In genomic region chr20:5173763-5174162, GRCh38 we compare ENCODE assay signal across 24 cellular contexts. TPM values are rescaled to one million over a fixed set of nuclear protein-coding genes. Genes with fewer than 3 reads are reported as not detected.
DNase-seq lines count a peak whose midpoint lies in the region; ATAC-seq, FAIRE-seq and TF ChIP-seq lines count a peak whose summit lies in the region.
"Had no signal": no experiment of that assay in that cellular context is flagged by ENCODE, and none has a peak within 500 bp of the region (broad histone marks: within the 10 kb centered on the region; RNA-seq: fewer than 3 reads in every experiment).

No MANE protein-coding gene starts in this region.

- no peak overlapping the region for H3K23ac ChIP-seq in H1 (ENCODE audit: insufficient read length)

- H4K91ac ChIP-seq in H1 (replicated peaks; ENCODE audit: insufficient read length, low read length): peak overlapping the region; percentile 62

- H3K9me3 ChIP-seq in T-helper 17 cell (ENCODE audit: control insufficient read depth, low read length, poor library complexity, severe bottlenecking) (no peaks in the 10 kb centered on the region), H1 (ENCODE audit: insufficient read depth in 2 of 2, low read depth in 1 of 2, low read length in 1 of 2) (no peaks in the 10 kb centered on the region), stomach (no peaks in the 10 kb centered on the region)
- H3K9me3 ChIP-seq: adrenal gland, gastroesophageal sphincter, tibial nerve had no signal

- H3K4me3 Mint-ChIP-seq in activated CD4-positive, alpha-beta T cell treated with anti-CD3 and anti-CD28 coated beads, Interleukin-2, amount 10 ng/mL, durations not matched to agents 7 days and 5 days: no peak overlapping the region
- H3K4me3 Mint-ChIP-seq in T-helper 17 cell: no peak overlapping the region
- H3K4me3 Mint-ChIP-seq in stimulated activated effector memory CD8-positive, alpha-beta T cell treated with anti-CD3 and anti-CD28 coated beads, Interleukin-12 subunit alpha, Interleukin-12 subunit beta, amount 100 ng/mL, for 72 hours: no peak overlapping the region
- H3K4me3 Mint-ChIP-seq: activated B cell treated with CpG ODN at 0.5 μM for 24 hours; activated T-helper 1 cell treated with anti-CD3 and anti-CD28 coated beads, Interleukin-12 subunit alpha, Interleukin-12 subunit beta, Interleukin-2, Interleukin-4 antibody, amounts not matched to agents 30 ng/mL and 10 ng/mL and 1 ng/mL, durations not matched to agents 14 hours and 24 hours and 36 hours had no signal

- intact Hi-C loops in stomach (cut with DNase I; ENCODE audit: low total_unique reads): no loop called here

- no peak overlapping the region for H3K9ac ChIP-seq in H1 (replicated peaks in 1 of 4; ENCODE audit: extremely low read depth in 1 of 4, low read depth in 3 of 4, low read length in 3 of 4)

- peaks cover 0 to 18% (median 2%) of the 10 kb centered on the region in 4 experiments; a peak in 3 of 8 replicates for H3K36me3 ChIP-seq in H1 (ENCODE audit: control insufficient read depth in 2 of 4, insufficient read depth in 4 of 4, low read length in 3 of 4)
- H3K36me3 ChIP-seq in stomach: peaks cover 23 to 55% (median 51%) of the 10 kb centered on the region in 4 donors

- H3K27ac ChIP-seq in H1 (ENCODE audit: low read depth, low read length) (no peak overlapping the region), stomach (no peak overlapping the region)

- no peak overlapping the region for H2BK12ac ChIP-seq in H1 (ENCODE audit: low read depth, low read length)

- H3K9me3 Mint-ChIP-seq in activated CD4-positive, alpha-beta T cell treated with anti-CD3 and anti-CD28 coated beads, Interleukin-2, amount 10 ng/mL, durations not matched to agents 7 days and 5 days: no peaks in the 10 kb centered on the region
- no peaks in the 10 kb centered on the region for H3K9me3 Mint-ChIP-seq in stimulated activated effector memory CD8-positive, alpha-beta T cell treated with anti-CD3 and anti-CD28 coated beads, Interleukin-12 subunit alpha, Interleukin-12 subunit beta, amount 100 ng/mL, for 72 hours
- H3K9me3 Mint-ChIP-seq: activated B cell treated with CpG ODN at 0.5 μM for 24 hours; activated T-helper 1 cell treated with anti-CD3 and anti-CD28 coated beads, Interleukin-12 subunit alpha, Interleukin-12 subunit beta, Interleukin-2, Interleukin-4 antibody, amounts not matched to agents 30 ng/mL and 10 ng/mL and 1 ng/mL, durations not matched to agents 14 hours and 24 hours and 36 hours had no signal

- no peak for DNase-seq in activated CD4-positive, alpha-beta T cell treated with anti-CD3 and anti-CD28 coated beads, Interleukin-2, amount 10 ng/mL, durations not matched to agents 7 days and 5 days
- no peak for DNase-seq in activated CD4-positive, alpha-beta T cell treated with anti-CD3 and anti-CD28 coated beads for 48 hours
- DNase-seq in T-helper 17 cell (no peak), H1 (ENCODE audit: low read depth in 1 of 2, low spot score in 2 of 2) (no peak), HT-29 (ENCODE audit: low spot score) (no peak), stomach (no peak)
- no peak for DNase-seq in stimulated activated effector memory CD8-positive, alpha-beta T cell treated with anti-CD3 and anti-CD28 coated beads, Interleukin-12 subunit alpha, Interleukin-12 subunit beta, amount 100 ng/mL, for 72 hours (ENCODE audit: low spot score in 2 of 2)
- DNase-seq: 8988T, activated B cell treated with CpG ODN at 0.5 μM for 24 hours, adrenal gland, Karpas-422, midbrain, NCI-H1417 treated with DMSO at 0.1 percent for 48 hours, NCI-H526, nucleus accumbens, retina, SHP77 had no signal

- no peak for FAIRE-seq in H1 (lab: Jason Lieb, UNC)
- FAIRE-seq: D721Med, HTR-8/SVneo had no signal

- 0 out of 2 replicates have a peak, but pooled peaks cover 1% of the 10 kb centered on the region for H3K23me2 ChIP-seq in H1 (ENCODE audit: low read depth, low read length)

- H2BK15ac ChIP-seq in H1 (ENCODE audit: low read length): 0 out of 2 replicates have a peak overlapping the region, but pooled peaks have one; percentile 13

- H3K79me2 ChIP-seq in H1 (ENCODE audit: control insufficient read depth in 1 of 2, insufficient read depth in 2 of 2, low read length in 2 of 2): peaks cover 0 to 16% of the 10 kb centered on the region in 2 experiments; a peak in 2 of 4 replicates

- no peak overlapping the region for H4K5ac ChIP-seq in H1 (ENCODE audit: insufficient read length, low read depth, low read length)

- H3K4me1 ChIP-seq in H1 (replicated peaks in 1 of 4; ENCODE audit: control insufficient read depth in 3 of 4, insufficient read depth in 4 of 4, low read length in 3 of 4) (peaks cover 10 to 38% (median 25%) of the 10 kb centered on the region in 4 experiments), stomach (peaks cover 8 to 52% (median 33%) of the 10 kb centered on the region in 4 donors)

- TF ChIP-seq RAD21 in H1 (IDR thresholded peaks at IDR 0.05 in 1 of 2, conservative IDR thresholded peaks at IDR 0.05 in 1 of 2; ENCODE audit: low read depth in 2 of 2, low read length in 2 of 2): no peak

- no peak overlapping the region for H3K56ac ChIP-seq in H1 (replicated peaks; ENCODE audit: insufficient read length, low read depth, low read length)

- ATAC-seq in T-helper 17 cell: no peak
- no peak for ATAC-seq in stimulated activated effector memory CD8-positive, alpha-beta T cell treated with anti-CD3 and anti-CD28 coated beads, Interleukin-12 subunit alpha, Interleukin-12 subunit beta, amount 100 ng/mL, for 72 hours
- no peak for ATAC-seq in HG02970 (IDR thresholded peaks at IDR 0.05; ENCODE audit: low FRiP score, unreplicated experiment)
- ATAC-seq: esophagus mucosa, gastroesophageal sphincter had no signal

- no peak overlapping the region for H2AFZ ChIP-seq in H1 (ENCODE audit: low read length)

- no peak overlapping the region for H3K18ac ChIP-seq in H1 (ENCODE audit: extremely low read depth, low read length)

- no peak overlapping the region for H4K8ac ChIP-seq in H1 (ENCODE audit: extremely low read depth, insufficient read depth, low read length)

- TF ChIP-seq EP300 in H1 (IDR thresholded peaks at IDR 0.05; ENCODE audit: borderline replicate concordance in 1 of 2, low read depth in 2 of 2, low read length in 2 of 2): no peak
- no peak for TF ChIP-seq EP300 in stomach (IDR thresholded peaks at IDR 0.05)

- H3K36me3 Mint-ChIP-seq in activated CD4-positive, alpha-beta T cell treated with anti-CD3 and anti-CD28 coated beads, Interleukin-2, amount 10 ng/mL, durations not matched to agents 7 days and 5 days (ENCODE audit: low read depth): peaks cover 20% of the 10 kb centered on the region
- H3K36me3 Mint-ChIP-seq in T-helper 17 cell (ENCODE audit: low read depth): peaks cover 9% of the 10 kb centered on the region
- H3K36me3 Mint-ChIP-seq in stimulated activated effector memory CD8-positive, alpha-beta T cell treated with anti-CD3 and anti-CD28 coated beads, Interleukin-12 subunit alpha, Interleukin-12 subunit beta, amount 100 ng/mL, for 72 hours: peaks cover 61% of the 10 kb centered on the region

- TF ChIP-seq POLR2A in H1 (IDR thresholded peaks at IDR 0.05; ENCODE audit: control extremely low read depth in 1 of 2, low read depth in 2 of 2, low read length in 2 of 2): no peak
- no peak for TF ChIP-seq POLR2A in stomach (IDR thresholded peaks at IDR 0.05)

- H2BK5ac ChIP-seq in H1 (ENCODE audit: low read depth, low read length): no peak overlapping the region

- no peaks in the 10 kb centered on the region for H3K27me3 Mint-ChIP-seq in activated CD4-positive, alpha-beta T cell treated with anti-CD3 and anti-CD28 coated beads, Interleukin-2, amount 10 ng/mL, durations not matched to agents 7 days and 5 days
- no peaks in the 10 kb centered on the region for H3K27me3 Mint-ChIP-seq in T-helper 17 cell
- H3K27me3 Mint-ChIP-seq: activated B cell treated with CpG ODN at 0.5 μM for 24 hours had no signal

- no peak overlapping the region for H3K4me2 ChIP-seq in H1 (ENCODE audit: insufficient read depth in 1 of 2, low read depth in 2 of 2, low read length in 2 of 2)

- WGBS in H1 (ENCODE audit: extremely low coverage in 1 of 2, insufficient coverage in 1 of 2, insufficient read length in 1 of 2, insufficient replicate concordance in 2 of 2, low coverage in 1 of 2, low lambda C conversion rate in 2 of 2, missing lambda C conversion rate in 1 of 2), 2 experiments: 90% methylated on average over 3 of the region's 3 CpGs; no CpG with 5 or more reads in 1 of the 2 experiments
- 56 to 76% (median 72%) methylated on average over 3 of the region's 3 CpGs for WGBS in stomach, 5 donors

- peak overlapping the region; percentile 38 for H3K27ac Mint-ChIP-seq in activated CD4-positive, alpha-beta T cell treated with anti-CD3 and anti-CD28 coated beads, Interleukin-2, amount 10 ng/mL, durations not matched to agents 7 days and 5 days
- peak overlapping the region; percentile 34 for H3K27ac Mint-ChIP-seq in T-helper 17 cell
- peak overlapping the region; percentile 57 for H3K27ac Mint-ChIP-seq in stimulated activated effector memory CD8-positive, alpha-beta T cell treated with anti-CD3 and anti-CD28 coated beads, Interleukin-12 subunit alpha, Interleukin-12 subunit beta, amount 100 ng/mL, for 72 hours
- H3K27ac Mint-ChIP-seq: activated B cell treated with CpG ODN at 0.5 μM for 24 hours; activated T-helper 1 cell treated with anti-CD3 and anti-CD28 coated beads, Interleukin-12 subunit alpha, Interleukin-12 subunit beta, Interleukin-2, Interleukin-4 antibody, amounts not matched to agents 30 ng/mL and 10 ng/mL and 1 ng/mL, durations not matched to agents 14 hours and 24 hours and 36 hours had no signal

- H3K27me3 ChIP-seq in H1 (replicated peaks in 1 of 4; ENCODE audit: control insufficient read depth in 3 of 4, extremely low read depth in 1 of 4, insufficient read depth in 3 of 4, low read length in 3 of 4): no peaks in the 10 kb centered on the region
- no peaks in the 10 kb centered on the region for H3K27me3 ChIP-seq in stomach
- H3K27me3 ChIP-seq: adrenal gland, gastroesophageal sphincter, tibial nerve had no signal

- H2AK5ac ChIP-seq in H1 (ENCODE audit: low read depth, low read length): peak overlapping the region; percentile 29; the same call in 1 of the 2 replicates

- peaks cover 0 to 7% of the 10 kb centered on the region in 2 experiments for H4K20me1 ChIP-seq in H1 (replicated peaks in 1 of 2; ENCODE audit: control insufficient read depth in 1 of 2, insufficient read depth in 2 of 2, low read length in 2 of 2)

- no peak overlapping the region for H3K4ac ChIP-seq in H1 (replicated peaks; ENCODE audit: insufficient read length, low read depth, low read length)

- H3K4me3 ChIP-seq in H1 (ENCODE audit: extremely low read depth in 1 of 4, insufficient read depth in 2 of 4, low read depth in 3 of 4, low read length in 4 of 4): no peak overlapping the region
- no peak overlapping the region for H3K4me3 ChIP-seq in stomach
- H3K4me3 ChIP-seq: adrenal gland, gastroesophageal sphincter, tibial nerve had no signal

- CTCF ChIA-PET in activated CD4-positive, alpha-beta T cell treated with anti-CD3 and anti-CD28 coated beads, Interleukin-2, amount 10 ng/mL, durations not matched to agents 7 days and 5 days (lab: Charles Lee): no interaction called here
- CTCF ChIA-PET in H1 (lab: Charles Lee; ENCODE audit: partially characterized antibody): interaction anchor here (1.0 to 1.9 kb wide), 3 partner anchors 10 to 48 kb away, joined by 4 to 16 read pairs (median 6); partner anchors contain the start of gene CDS2

- H3K79me1 ChIP-seq in H1 (ENCODE audit: low read depth, low read length): peaks cover 8% of the 10 kb centered on the region

- POLR2A ChIA-PET in activated CD4-positive, alpha-beta T cell treated with anti-CD3 and anti-CD28 coated beads, Interleukin-2, amount 10 ng/mL, durations not matched to agents 7 days and 5 days (lab: Charles Lee): no interaction called here
- POLR2A ChIA-PET in H1 (lab: Charles Lee; ENCODE audit: partially characterized antibody): interaction anchor here (0.8 kb wide), 1 partner anchor 17 kb away, joined by 5 read pairs; no protein-coding TSS in a partner anchor

- H3K4me1 Mint-ChIP-seq in activated CD4-positive, alpha-beta T cell treated with anti-CD3 and anti-CD28 coated beads, Interleukin-2, amount 10 ng/mL, durations not matched to agents 7 days and 5 days: peaks cover 21% of the 10 kb centered on the region
- peaks cover 30% of the 10 kb centered on the region for H3K4me1 Mint-ChIP-seq in T-helper 17 cell
- peaks cover 42% of the 10 kb centered on the region for H3K4me1 Mint-ChIP-seq in stimulated activated effector memory CD8-positive, alpha-beta T cell treated with anti-CD3 and anti-CD28 coated beads, Interleukin-12 subunit alpha, Interleukin-12 subunit beta, amount 100 ng/mL, for 72 hours

- no peak overlapping the region for H2BK20ac ChIP-seq in H1 (ENCODE audit: low read length)

- TF ChIP-seq CTCF in H1 (IDR thresholded peaks at IDR 0.05; ENCODE audit: control extremely low read depth in 1 of 3, insufficient read depth in 1 of 3, low read depth in 1 of 3, low read length in 3 of 3) (no peak), stomach (IDR thresholded peaks at IDR 0.05) (no peak)

- no peak overlapping the region for H2BK120ac ChIP-seq in H1 (replicated peaks; ENCODE audit: low read depth, low read length)

- H3K14ac ChIP-seq in H1 (ENCODE audit: insufficient read length): no peak overlapping the region

RNA-seq across cellular contexts. Expression of gene CDS2, which starts 47.0 kb away (rescaled TPM):
- total RNA-seq in activated CD4-positive, alpha-beta T cell treated with anti-CD3 and anti-CD28 coated beads, Interleukin-2, amount 10 ng/mL, durations not matched to agents 7 days and 5 days: 10 to 100 TPM; 54.5 to 58.4 TPM
- 10 to 100 TPM; 75.3 to 86.9 TPM for total RNA-seq in T-helper 17 cell
- 56.2 and 57.0 TPM in 2 replicates for total RNA-seq in H1 (2021; fragmentation: NEBNext Ultra II Directional; extraction: Animal tissue kit (Norgen Biotek cat#: 25700))
- polyA plus RNA-seq in H1 (2011; rRNA removed): 38.0 and 54.0 TPM in 2 replicates
- polyA plus RNA-seq in H1 (2011; cell fraction: cytosol; rRNA removed): 36.7 TPM
- 22.3 TPM for polyA plus RNA-seq in H1 (2011; cell fraction: nucleus; rRNA removed)
- polyA plus RNA-seq in H1 (2012, experiment 1 of 2): 18.8 to 29.1 TPM (median 24.2 TPM) in 4 replicates
- 22.1 TPM for polyA plus RNA-seq in H1 (2012, experiment 2 of 2)
- 30.3 TPM for polyA plus RNA-seq in H1 (2013, experiment 1 of 2)
- polyA plus RNA-seq in H1 (2013, experiment 2 of 2): 38.2 TPM
- 98.2 and 160 TPM in 2 replicates for polyA minus RNA-seq in H1 (2011; rRNA and poly(A)+ RNA removed)
- 25.1 TPM for polyA minus RNA-seq in H1 (2011; cell fraction: cytosol; rRNA and poly(A)+ RNA removed)
- polyA minus RNA-seq in H1 (2011; cell fraction: nucleus; rRNA and poly(A)+ RNA removed): 31.9 TPM
- 5.9 and 7.1 TPM in 2 replicates for total RNA-seq in HT-29 (2014; rRNA removed; shearing (Covaris generic))
- 10 to 100 TPM; 11.3 to 88.1 (median 47.9) TPM for total RNA-seq in stomach
- 1 to 10 TPM; 2.1 to 8.0 (median 5.4) TPM for polyA plus RNA-seq in stomach

RNA-seq across cellular contexts. Expression of gene PCNA, which starts 54.0 kb away (rescaled TPM):
- 100 to 1,000 TPM; 512 to 559 TPM for total RNA-seq in activated CD4-positive, alpha-beta T cell treated with anti-CD3 and anti-CD28 coated beads, Interleukin-2, amount 10 ng/mL, durations not matched to agents 7 days and 5 days
- 10 to 100 TPM; 29.3 to 35.4 TPM for total RNA-seq in T-helper 17 cell
- 286 and 290 TPM in 2 replicates for total RNA-seq in H1 (2021; fragmentation: NEBNext Ultra II Directional; extraction: Animal tissue kit (Norgen Biotek cat#: 25700))
- polyA plus RNA-seq in H1 (2011; rRNA removed): 737 and 756 TPM in 2 replicates
- polyA plus RNA-seq in H1 (2011; cell fraction: cytosol; rRNA removed): 693 TPM
- 226 TPM for polyA plus RNA-seq in H1 (2011; cell fraction: nucleus; rRNA removed)
- 284 to 364 TPM (median 320 TPM) in 4 replicates for polyA plus RNA-seq in H1 (2012, experiment 1 of 2)
- polyA plus RNA-seq in H1 (2012, experiment 2 of 2): 92.9 TPM
- 184 TPM for polyA plus RNA-seq in H1 (2013, experiment 1 of 2)
- 177 TPM for polyA plus RNA-seq in H1 (2013, experiment 2 of 2)
- 235 and 271 TPM in 2 replicates for polyA minus RNA-seq in H1 (2011; rRNA and poly(A)+ RNA removed)
- 276 TPM for polyA minus RNA-seq in H1 (2011; cell fraction: cytosol; rRNA and poly(A)+ RNA removed)
- polyA minus RNA-seq in H1 (2011; cell fraction: nucleus; rRNA and poly(A)+ RNA removed): 139 TPM
- total RNA-seq in HT-29 (2014; rRNA removed; shearing (Covaris generic)): 264 and 270 TPM in 2 replicates
- 10 to 100 TPM in 3 of 5 donors, 1 to 10 TPM in 1, under 1 TPM in 1; 0.87 to 77.5 (median 21.4) TPM for total RNA-seq in stomach
- polyA plus RNA-seq in stomach: 10 to 100 TPM; 77.9 to 82.3 (median 78.2) TPM
